In the genomic region with DNA sequence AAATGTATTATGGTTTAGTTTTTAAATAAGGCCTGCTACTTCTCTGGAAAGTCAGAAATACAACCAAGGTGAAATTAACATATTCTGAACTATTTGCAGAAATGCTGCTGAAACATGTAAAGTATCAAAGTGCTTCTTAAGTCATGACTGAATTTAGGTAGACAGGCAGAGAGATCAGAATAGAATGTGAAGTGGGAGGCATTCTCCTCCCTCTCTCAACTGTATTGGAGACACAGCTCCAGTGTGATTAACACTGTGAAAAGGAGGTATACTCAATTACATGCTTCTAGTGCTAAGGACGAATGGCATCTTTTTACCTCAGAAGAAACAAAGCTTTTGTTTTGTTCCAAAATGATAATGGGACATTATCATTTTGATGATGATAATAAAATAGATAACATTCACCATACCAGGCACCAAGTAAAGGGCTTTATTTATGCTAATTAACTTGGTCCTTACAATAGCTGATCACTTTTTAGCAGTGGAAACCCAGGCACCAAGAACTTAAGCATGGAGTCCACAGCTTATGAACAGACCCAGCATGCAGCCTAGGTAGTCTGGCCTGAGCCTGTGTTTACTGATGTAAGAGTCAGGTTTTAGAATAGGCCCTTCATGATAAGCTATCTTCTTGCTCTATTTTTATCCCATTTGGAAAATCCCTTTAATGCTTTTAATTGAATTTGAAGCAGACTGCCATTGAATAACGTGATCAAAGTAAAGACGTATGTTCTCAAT, we compare ENCODE assay signal across 21 cellular contexts. TPM values are rescaled to one million over a fixed set of nuclear protein-coding genes. Genes with fewer than 3 reads are reported as not detected.
DNase-seq lines count a peak whose midpoint lies in the region; ATAC-seq, FAIRE-seq and TF ChIP-seq lines count a peak whose summit lies in the region.
"Had no signal": no experiment of that assay in that cellular context is flagged by ENCODE, and none has a peak within 500 bp of the region (broad histone marks: within the 10 kb centered on the region; RNA-seq: fewer than 3 reads in every experiment).

No MANE protein-coding gene starts in this region.

- H3K4me1 ChIP-seq in cardiac muscle cell (ENCODE audit: low read depth) (peaks cover 16% of the 10 kb centered on the region), mesendoderm (ENCODE audit: control insufficient read depth, low read depth, low read length) (peaks cover 2% of the 10 kb centered on the region)

- no peaks in the 10 kb centered on the region for H3K4me1 Mint-ChIP-seq in natural killer cell treated with Interleukin-12 subunit alpha and Interleukin-12 subunit beta and Interleukin-15 and Interleukin-18, amount 100 ng/mL, for 72 hours (ENCODE audit: low read depth in 2 of 2)

- intact Hi-C loops in Right ventricle myocardium inferior (cut with DNase I) (no loop called here), cardiac septum (cut with DNase I) (no loop called here)

- no peaks in the 10 kb centered on the region for H3K27me3 Mint-ChIP-seq in natural killer cell treated with Interleukin-12 subunit alpha and Interleukin-12 subunit beta and Interleukin-15 and Interleukin-18, amount 100 ng/mL, for 72 hours

- no peaks in the 10 kb centered on the region for H3K9me3 Mint-ChIP-seq in natural killer cell treated with Interleukin-12 subunit alpha and Interleukin-12 subunit beta and Interleukin-15 and Interleukin-18, amount 100 ng/mL, for 72 hours
- H3K9me3 Mint-ChIP-seq: CD4-positive, alpha-beta T cell had no signal

- H2BK15ac ChIP-seq in mesendoderm (replicated peaks; ENCODE audit: low read depth) = no peak overlapping the region

- no peak overlapping the region for H2AK5ac ChIP-seq in mesendoderm (ENCODE audit: low read length)

- H3K27ac Mint-ChIP-seq in natural killer cell treated with Interleukin-12 subunit alpha and Interleukin-12 subunit beta and Interleukin-15 and Interleukin-18, amount 100 ng/mL, for 72 hours = no peak overlapping the region
- H3K27ac Mint-ChIP-seq: CD4-positive, alpha-beta T cell had no signal

- H3K36me3 Mint-ChIP-seq in natural killer cell treated with Interleukin-12 subunit alpha and Interleukin-12 subunit beta and Interleukin-15 and Interleukin-18, amount 100 ng/mL, for 72 hours = no peaks in the 10 kb centered on the region

- peak; percentile 53 for FAIRE-seq in urothelium cell line (lab: Jason Lieb, UNC)
- FAIRE-seq: GM12892, GM18507, H1 had no signal

- no peak for TF ChIP-seq CTCF in cardiac muscle cell (IDR thresholded peaks at IDR 0.05; ENCODE audit: low read depth, low read length)

- WGBS in mesendoderm (ENCODE audit: extremely low coverage, insufficient coverage, low lambda C conversion rate) = no CpG with 5 or more reads among the region's 3 CpGs

- peak; percentile 68 for ATAC-seq in Right ventricle myocardium inferior
- no peak for ATAC-seq in GM19452 (IDR thresholded peaks at IDR 0.05; ENCODE audit: unreplicated experiment)
- ATAC-seq in natural killer cell treated with Interleukin-12 subunit alpha and Interleukin-12 subunit beta and Interleukin-15 and Interleukin-18, amount 100 ng/mL, for 72 hours = no peak
- ATAC-seq: PC-3 had no signal

- no peak overlapping the region for H3K4ac ChIP-seq in mesendoderm (ENCODE audit: low read depth, low read length)

- H3K27me3 ChIP-seq in cardiac muscle cell (no peaks in the 10 kb centered on the region), mesendoderm (ENCODE audit: insufficient read depth, low read length, poor library complexity) (no peaks in the 10 kb centered on the region)

- no peaks in the 10 kb centered on the region for H3K79me2 ChIP-seq in mesendoderm (ENCODE audit: control insufficient read depth, insufficient read depth, low read length)

- H4K8ac ChIP-seq in mesendoderm (ENCODE audit: low read depth, low read length) = no peak overlapping the region

- no peak overlapping the region for H4K5ac ChIP-seq in mesendoderm (ENCODE audit: low read length)

- H3K4me3 Mint-ChIP-seq in natural killer cell treated with Interleukin-12 subunit alpha and Interleukin-12 subunit beta and Interleukin-15 and Interleukin-18, amount 100 ng/mL, for 72 hours = no peak overlapping the region
- H3K4me3 Mint-ChIP-seq: CD4-positive, alpha-beta T cell had no signal

- H3K27ac ChIP-seq in cardiac muscle cell = peak overlapping the region; percentile 46
- H3K27ac ChIP-seq in mesendoderm (ENCODE audit: low read depth, low read length) = no peak overlapping the region

- H3K9me3 ChIP-seq in cardiac muscle cell (ENCODE audit: low read depth) = no peaks in the 10 kb centered on the region

- no peak overlapping the region for H3K23ac ChIP-seq in mesendoderm (ENCODE audit: low read length)

- no peaks in the 10 kb centered on the region for H3K79me1 ChIP-seq in mesendoderm (ENCODE audit: low read length)

- no peak overlapping the region for H3K56ac ChIP-seq in mesendoderm (ENCODE audit: low read length)

- H2BK120ac ChIP-seq in mesendoderm (ENCODE audit: low read depth, low read length) = no peak overlapping the region

- DNase-seq in Right ventricle myocardium inferior (ENCODE audit: missing footprints) (no peak), cardiac septum (ENCODE audit: low spot score) (no peak), cardiac muscle cell (ENCODE audit: low read depth in 1 of 2, low spot score in 1 of 2) (peak in 1 of 2 donors; percentile 32), mesendoderm (peak; percentile 64), urothelium cell line (ENCODE audit: low spot score) (no peak), activated T-cell treated with anti-CD3 and anti-CD28 coated beads for 4 hours (no peak)
- no peak for DNase-seq in natural killer cell treated with Interleukin-12 subunit alpha and Interleukin-12 subunit beta and Interleukin-15 and Interleukin-18, amount 100 ng/mL, for 72 hours (ENCODE audit: low spot score)
- DNase-seq: 8988T; Calu3; CD4-positive, alpha-beta T cell; KG1; NCI-H1105 treated with DMSO at 0.1 percent for 48 hours; NCI-H1694; NCI-H2081 treated with DMSO at 0.1 percent for 48 hours; NCI-H510A; PC-3; RPMI8226 had no signal

- H3K9ac ChIP-seq in mesendoderm (ENCODE audit: low read length) = no peak overlapping the region

- no peaks in the 10 kb centered on the region for H3K36me3 ChIP-seq in cardiac muscle cell
- H3K36me3 ChIP-seq in mesendoderm (ENCODE audit: control insufficient read depth, insufficient read depth, low read length) = no peaks in the 10 kb centered on the region

- no peak overlapping the region for H2BK5ac ChIP-seq in mesendoderm (ENCODE audit: low read length)

- H3K4me2 ChIP-seq in mesendoderm (ENCODE audit: low read length) = no peak overlapping the region

- H3K4me3 ChIP-seq in cardiac muscle cell = no peak overlapping the region
- H3K4me3 ChIP-seq in mesendoderm (ENCODE audit: low read length) = no peak overlapping the region

- H3K18ac ChIP-seq in mesendoderm (ENCODE audit: low read length) = no peak overlapping the region

RNA-seq across cellular contexts. Expression of a gene that starts 26.0 kb away (rescaled TPM):
- total RNA-seq in Right ventricle myocardium inferior (21.9 TPM), cardiac septum (42.8 TPM), cardiac muscle cell (21.7 and 41.5 TPM in 2 replicates)
- 21.4 and 23.8 TPM in 2 replicates for polyA plus RNA-seq in cardiac muscle cell
- polyA plus RNA-seq in mesendoderm (2013, experiment 1 of 2) = 4.2 TPM
- polyA plus RNA-seq in mesendoderm (2013, experiment 2 of 2) = 4.6 TPM
- 1 to 10 TPM in 1 of 2 donors, under 1 TPM in 1; 0.69 to 1.8 TPM for total RNA-seq in natural killer cell treated with Interleukin-12 subunit alpha and Interleukin-12 subunit beta and Interleukin-15 and Interleukin-18, amount 100 ng/mL, for 72 hours
- total RNA-seq: CD4-positive, alpha-beta T cell had no signal
